ENCODE assay signal across 7 cellular contexts in the genomic region with DNA sequence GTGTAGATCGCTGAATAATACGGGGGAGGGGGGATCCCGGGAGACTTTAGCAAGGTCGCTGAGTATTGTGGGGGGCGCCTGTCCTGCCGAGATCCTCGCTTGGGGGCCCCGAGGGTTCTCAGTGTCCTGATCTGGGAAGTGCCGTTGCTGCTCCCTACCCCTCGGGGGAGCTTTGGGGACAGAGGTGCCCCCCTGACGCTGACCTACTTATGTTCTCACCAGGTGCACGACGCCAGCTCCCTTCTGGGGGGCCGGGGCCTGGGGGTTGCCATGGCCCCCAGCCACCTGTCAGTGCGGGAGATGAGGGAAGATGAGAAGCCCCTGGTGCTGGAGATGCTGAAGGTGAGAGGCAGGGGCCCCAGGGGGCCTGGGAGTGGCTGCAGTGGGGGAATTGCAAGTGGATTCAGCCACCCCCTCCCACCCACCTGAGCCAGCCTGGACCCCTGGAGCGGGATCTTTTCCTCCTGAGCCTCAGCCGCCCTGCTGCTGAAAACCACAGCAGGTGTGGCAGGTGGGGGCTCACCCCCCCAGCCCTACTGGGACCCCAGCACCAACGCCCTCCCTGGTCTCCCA. TPM values are rescaled to one million over a fixed set of nuclear protein-coding genes. Genes with fewer than 3 reads are reported as not detected.
DNase-seq lines count a peak whose midpoint lies in the region; ATAC-seq, FAIRE-seq and TF ChIP-seq lines count a peak whose summit lies in the region.
"Had no signal": no experiment of that assay in that cellular context is flagged by ENCODE, and none has a peak within 500 bp of the region (broad histone marks: within the 10 kb centered on the region; RNA-seq: fewer than 3 reads in every experiment).

No MANE protein-coding gene starts in this region.

- no peak for TF ChIP-seq POLR2A in H1 (IDR thresholded peaks at IDR 0.05; ENCODE audit: control extremely low read depth in 1 of 2, low read depth in 2 of 2, low read length in 2 of 2)

- H3K9me3 ChIP-seq in H1 (ENCODE audit: insufficient read depth in 2 of 2, low read depth in 1 of 2, low read length in 1 of 2) (no peaks in the 10 kb centered on the region), smooth muscle cell (replicated peaks; ENCODE audit: low read depth) (no peaks in the 10 kb centered on the region)

- peaks cover 0 to 10% (median 0%) of the 10 kb centered on the region in 4 experiments; a peak in 2 of 8 replicates for H3K36me3 ChIP-seq in H1 (ENCODE audit: control insufficient read depth in 2 of 4, insufficient read depth in 4 of 4, low read length in 3 of 4)
- no peaks in the 10 kb centered on the region for H3K36me3 ChIP-seq in smooth muscle cell (ENCODE audit: low read depth)

- TF ChIP-seq RAD21 in H1 (IDR thresholded peaks at IDR 0.05 in 1 of 2, conservative IDR thresholded peaks at IDR 0.05 in 1 of 2; ENCODE audit: low read depth in 2 of 2, low read length in 2 of 2): no peak

- H3K27ac ChIP-seq in H1 (ENCODE audit: low read depth, low read length) (peak overlapping the region; percentile 69; the same call in 1 of the 2 replicates), smooth muscle cell (ENCODE audit: low read depth) (peak overlapping the region; percentile 96)

- H2BK20ac ChIP-seq in H1 (ENCODE audit: low read length): no peak overlapping the region

- peaks cover 0 to 6% of the 10 kb centered on the region in 2 experiments for H4K20me1 ChIP-seq in H1 (replicated peaks in 1 of 2; ENCODE audit: control insufficient read depth in 1 of 2, insufficient read depth in 2 of 2, low read length in 2 of 2)
- no peaks in the 10 kb centered on the region for H4K20me1 ChIP-seq in smooth muscle cell (ENCODE audit: low read depth)

- CTCF ChIA-PET in H1 (lab: Charles Lee; ENCODE audit: partially characterized antibody): interaction anchor here (0.7 to 3.9 kb wide), 8 partner anchors 12 to 325 kb away, joined by 3 to 28 read pairs (median 4); no protein-coding TSS in a partner anchor

- H3K4me3 ChIP-seq in H1 (ENCODE audit: extremely low read depth in 1 of 4, insufficient read depth in 2 of 4, low read depth in 3 of 4, low read length in 4 of 4) (peak overlapping the region; percentile 46 to 88 (median 76)), smooth muscle cell (peak overlapping the region; percentile 85)

- H3K14ac ChIP-seq in H1 (ENCODE audit: insufficient read length): no peak overlapping the region

- ATAC-seq in HG02884 (IDR thresholded peaks at IDR 0.05; ENCODE audit: unreplicated experiment): no peak

- H4K91ac ChIP-seq in H1 (replicated peaks; ENCODE audit: insufficient read length, low read length): peak overlapping the region; percentile 30

- H3K23me2 ChIP-seq in H1 (ENCODE audit: low read depth, low read length): peaks cover 11% of the 10 kb centered on the region

- no peak for FAIRE-seq in H1 (lab: Jason Lieb, UNC)
- FAIRE-seq: A204.1 had no signal

- H2AFZ ChIP-seq in H1 (ENCODE audit: low read length): no peak overlapping the region
- no peak overlapping the region for H2AFZ ChIP-seq in smooth muscle cell (ENCODE audit: low read depth)

- WGBS in H1 (ENCODE audit: extremely low coverage in 1 of 2, insufficient coverage in 1 of 2, insufficient read length in 1 of 2, insufficient replicate concordance in 2 of 2, low coverage in 1 of 2, low lambda C conversion rate in 2 of 2, missing lambda C conversion rate in 1 of 2), 2 experiments: 14% methylated on average over 3 of the region's 18 CpGs; no CpG with 5 or more reads in 1 of the 2 experiments
- WGBS in smooth muscle cell (ENCODE audit: low lambda C conversion rate): 6% methylated on average over 11 of the region's 18 CpGs

- H3K23ac ChIP-seq in H1 (ENCODE audit: insufficient read length): no peak overlapping the region

- H2AK5ac ChIP-seq in H1 (ENCODE audit: low read depth, low read length): no peak overlapping the region

- H3K27me3 ChIP-seq in H1 (replicated peaks in 1 of 4; ENCODE audit: control insufficient read depth in 3 of 4, extremely low read depth in 1 of 4, insufficient read depth in 3 of 4, low read length in 3 of 4) (no peaks in the 10 kb centered on the region), smooth muscle cell (ENCODE audit: low read depth) (no peaks in the 10 kb centered on the region)

- H2BK15ac ChIP-seq in H1 (ENCODE audit: low read length): 0 out of 2 replicates have a peak overlapping the region, but pooled peaks have one; percentile 61

- peaks cover 12% of the 10 kb centered on the region for H3F3A ChIP-seq in smooth muscle cell (ENCODE audit: low read depth)

- H3K4me1 ChIP-seq in H1 (replicated peaks in 1 of 4; ENCODE audit: control insufficient read depth in 3 of 4, insufficient read depth in 4 of 4, low read length in 3 of 4) (peaks cover 0 to 50% (median 36%) of the 10 kb centered on the region in 4 experiments; a peak in 6 of 7 replicates), smooth muscle cell (ENCODE audit: low read depth) (peaks cover 32% of the 10 kb centered on the region)

- TF ChIP-seq EP300 in H1 (IDR thresholded peaks at IDR 0.05; ENCODE audit: borderline replicate concordance in 1 of 2, low read depth in 2 of 2, low read length in 2 of 2): no peak

- peak overlapping the region; percentile 78 for H3K4ac ChIP-seq in H1 (replicated peaks; ENCODE audit: insufficient read length, low read depth, low read length)

- TF ChIP-seq CTCF in H1 (IDR thresholded peaks at IDR 0.05; ENCODE audit: control extremely low read depth in 1 of 3, insufficient read depth in 1 of 3, low read depth in 1 of 3, low read length in 3 of 3) (no peak), smooth muscle cell (IDR thresholded peaks at IDR 0.05; ENCODE audit: borderline replicate concordance, insufficient read depth, poor library complexity, severe bottlenecking) (no peak)

- H3K9ac ChIP-seq in H1 (replicated peaks in 1 of 4; ENCODE audit: extremely low read depth in 1 of 4, low read depth in 3 of 4, low read length in 3 of 4): peak overlapping the region in 3 of 4 experiments; percentile 53 to 60 (median 56); a peak in 6 of 7 replicates
- peak overlapping the region; percentile 96 for H3K9ac ChIP-seq in smooth muscle cell (ENCODE audit: low read depth)

- POLR2A ChIA-PET in H1 (lab: Charles Lee; ENCODE audit: partially characterized antibody): interaction anchor here (0.8 to 6.8 kb wide), 15 partner anchors 7 to 162 kb away, joined by 3 to 50 read pairs (median 6); partner anchors contain the start of genes FIZ1, ZNF628 and ZNF865

- peak overlapping the region; percentile 68 to 89 for H3K4me2 ChIP-seq in H1 (ENCODE audit: insufficient read depth in 1 of 2, low read depth in 2 of 2, low read length in 2 of 2)
- H3K4me2 ChIP-seq in smooth muscle cell: peak overlapping the region; percentile 99

- DNase-seq in DMS53 (lab: John Stamatoyannopoulos, UW): peak; percentile 44
- DNase-seq in DMS53 treated with DMSO at 0.1 percent for 48 hours (lab: John Stamatoyannopoulos, UW; ENCODE audit: unreplicated experiment): no peak
- peak in 1 of 2 experiments; percentile 56 for DNase-seq in H1 (ENCODE audit: low read depth in 1 of 2, low spot score in 2 of 2)
- DNase-seq in smooth muscle cell (lab: John Stamatoyannopoulos, UW; ENCODE audit: unreplicated experiment): no peak
- DNase-seq in stimulated activated CD4-positive, alpha-beta T cell treated with anti-CD3 and anti-CD28 coated beads, Interleukin-4, amount 100 ng/mL, for 24 hours: no peak

- H2BK120ac ChIP-seq in H1 (replicated peaks; ENCODE audit: low read depth, low read length): no peak overlapping the region

- peak overlapping the region; percentile 82 for H3K56ac ChIP-seq in H1 (replicated peaks; ENCODE audit: insufficient read length, low read depth, low read length)

- peak overlapping the region; percentile 48 for H3K18ac ChIP-seq in H1 (ENCODE audit: extremely low read depth, low read length)

- H2BK12ac ChIP-seq in H1 (ENCODE audit: low read depth, low read length): peak overlapping the region; percentile 39; the same call in 1 of the 2 replicates

- H2BK5ac ChIP-seq in H1 (ENCODE audit: low read depth, low read length): peak overlapping the region; percentile 87; the same call in 1 of the 2 replicates

- H3K79me2 ChIP-seq in H1 (ENCODE audit: control insufficient read depth in 1 of 2, insufficient read depth in 2 of 2, low read length in 2 of 2) (peaks cover 0 to 5% of the 10 kb centered on the region in 2 experiments; a peak in 1 of 4 replicates), smooth muscle cell (ENCODE audit: low read depth) (peaks cover 7% of the 10 kb centered on the region)

- peak overlapping the region; percentile 87; the same call in 1 of the 2 replicates for H4K8ac ChIP-seq in H1 (ENCODE audit: extremely low read depth, insufficient read depth, low read length)

- H3K79me1 ChIP-seq in H1 (ENCODE audit: low read depth, low read length): peaks cover 4% of the 10 kb centered on the region; the same call in 1 of the 2 replicates

- peak overlapping the region; percentile 68 for H4K5ac ChIP-seq in H1 (ENCODE audit: insufficient read length, low read depth, low read length)

RNA-seq across cellular contexts. Expression of gene NAT14, which starts 0.5 kb away (rescaled TPM):
- 69.1 and 71.2 TPM in 2 replicates for total RNA-seq in H1 (2021; fragmentation: NEBNext Ultra II Directional; extraction: Animal tissue kit (Norgen Biotek cat#: 25700))
- polyA plus RNA-seq in H1 (2011; rRNA removed) (47.1 and 79.5 TPM in 2 replicates), smooth muscle cell (67.5 and 72.1 TPM in 2 replicates)
- polyA plus RNA-seq in H1 (2011; cell fraction: cytosol; rRNA removed): 51.3 TPM
- 132 TPM for polyA plus RNA-seq in H1 (2011; cell fraction: nucleus; rRNA removed)
- 61.3 to 71.3 TPM (median 67.2 TPM) in 4 replicates for polyA plus RNA-seq in H1 (2012, experiment 1 of 2)
- polyA plus RNA-seq in H1 (2012, experiment 2 of 2): 81.6 TPM
- 91.7 TPM for polyA plus RNA-seq in H1 (2013, experiment 1 of 2)
- polyA plus RNA-seq in H1 (2013, experiment 2 of 2): 105 TPM
- 7.1 and 10.9 TPM in 2 replicates for polyA minus RNA-seq in H1 (2011; rRNA and poly(A)+ RNA removed)
- polyA minus RNA-seq in H1 (2011; cell fraction: cytosol; rRNA and poly(A)+ RNA removed): 14.2 TPM
- 14.5 TPM for polyA minus RNA-seq in H1 (2011; cell fraction: nucleus; rRNA and poly(A)+ RNA removed)
- 14.3 and 17.3 TPM in 2 replicates for total RNA-seq in smooth muscle cell

RNA-seq across cellular contexts. Expression of gene SSC5D, which starts 2.7 kb away (rescaled TPM):
- total RNA-seq in H1 (2021; fragmentation: NEBNext Ultra II Directional; extraction: Animal tissue kit (Norgen Biotek cat#: 25700)): 1.7 and 2.3 TPM in 2 replicates
- 0.39 and 0.72 TPM in 2 replicates for polyA plus RNA-seq in H1 (2011; rRNA removed)
- polyA plus RNA-seq in H1 (2011; cell fraction: cytosol; rRNA removed): 0.45 TPM
- 4.1 TPM for polyA plus RNA-seq in H1 (2011; cell fraction: nucleus; rRNA removed)
- 1.2 to 2.6 TPM (median 1.7 TPM) in 4 replicates for polyA plus RNA-seq in H1 (2012, experiment 1 of 2)
- polyA plus RNA-seq in H1 (2012, experiment 2 of 2): 0.63 TPM
- 0.73 TPM for polyA plus RNA-seq in H1 (2013, experiment 1 of 2)
- polyA plus RNA-seq in H1 (2013, experiment 2 of 2): 1.1 TPM
- polyA minus RNA-seq in H1 (2011; rRNA and poly(A)+ RNA removed): 0.29 and 0.54 TPM in 2 replicates
- polyA minus RNA-seq in H1 (2011; cell fraction: cytosol; rRNA and poly(A)+ RNA removed): 1.0 TPM
- polyA minus RNA-seq in H1 (2011; cell fraction: nucleus; rRNA and poly(A)+ RNA removed): 2.8 TPM
- total RNA-seq in smooth muscle cell: 3.0 and 3.8 TPM in 2 replicates
- 11.2 and 13.6 TPM in 2 replicates for polyA plus RNA-seq in smooth muscle cell

RNA-seq across cellular contexts. Expression of gene ZNF628, which starts 9.1 kb away (rescaled TPM):
- total RNA-seq in H1 (2021; fragmentation: NEBNext Ultra II Directional; extraction: Animal tissue kit (Norgen Biotek cat#: 25700)): 10.8 and 12.9 TPM in 2 replicates
- polyA plus RNA-seq in H1 (2011; rRNA removed): 1.7 and 4.5 TPM in 2 replicates
- 1.4 TPM for polyA plus RNA-seq in H1 (2011; cell fraction: cytosol; rRNA removed)
- polyA plus RNA-seq in H1 (2011; cell fraction: nucleus; rRNA removed): 4.4 TPM
- 3.2 to 7.6 TPM (median 6.6 TPM) in 4 replicates for polyA plus RNA-seq in H1 (2012, experiment 1 of 2)
- 4.7 TPM for polyA plus RNA-seq in H1 (2012, experiment 2 of 2)
- polyA plus RNA-seq in H1 (2013, experiment 1 of 2): 6.7 TPM
- polyA plus RNA-seq in H1 (2013, experiment 2 of 2): 7.0 TPM
- polyA minus RNA-seq in H1 (2011; rRNA and poly(A)+ RNA removed): 0.61 and 0.82 TPM in 2 replicates
- 8.8 TPM for polyA minus RNA-seq in H1 (2011; cell fraction: cytosol; rRNA and poly(A)+ RNA removed)
- polyA minus RNA-seq in H1 (2011; cell fraction: nucleus; rRNA and poly(A)+ RNA removed): 7.2 TPM
- total RNA-seq in smooth muscle cell: 2.4 and 2.6 TPM in 2 replicates
- 1.3 and 2.0 TPM in 2 replicates for polyA plus RNA-seq in smooth muscle cell

RNA-seq across cellular contexts. Expression of gene C19orf85, which starts 21.0 kb away (rescaled TPM):
- total RNA-seq in H1 (2021; fragmentation: NEBNext Ultra II Directional; extraction: Animal tissue kit (Norgen Biotek cat#: 25700)): 3.2 and 3.6 TPM in 2 replicates
- polyA plus RNA-seq in H1 (2011; rRNA removed): 2.2 and 3.3 TPM in 2 replicates
- polyA plus RNA-seq in H1 (2011; cell fraction: cytosol; rRNA removed): 1.5 TPM
- 3.0 TPM for polyA plus RNA-seq in H1 (2011; cell fraction: nucleus; rRNA removed)
- polyA plus RNA-seq in H1 (2012, experiment 1 of 2): 1.6 to 3.1 TPM (median 2.6 TPM) in 4 replicates
- polyA plus RNA-seq in H1 (2012, experiment 2 of 2): 2.9 TPM
- 9.1 TPM for polyA plus RNA-seq in H1 (2013, experiment 1 of 2)
- polyA plus RNA-seq in H1 (2013, experiment 2 of 2): 8.6 TPM
- 0.41 and 0.49 TPM in 2 replicates for polyA minus RNA-seq in H1 (2011; rRNA and poly(A)+ RNA removed)
- not detected for polyA minus RNA-seq in H1 (2011; cell fraction: cytosol; rRNA and poly(A)+ RNA removed)
- 2.1 TPM for polyA minus RNA-seq in H1 (2011; cell fraction: nucleus; rRNA and poly(A)+ RNA removed)
- total RNA-seq in smooth muscle cell: not detected in 2 replicates
- polyA plus RNA-seq in smooth muscle cell: not detected in 2 replicates

RNA-seq across cellular contexts. Expression of gene ISOC2, which starts 24.1 kb away (rescaled TPM):
- total RNA-seq in H1 (2021; fragmentation: NEBNext Ultra II Directional; extraction: Animal tissue kit (Norgen Biotek cat#: 25700)): 96.9 and 106 TPM in 2 replicates
- polyA plus RNA-seq in H1 (2011; rRNA removed) (152 and 195 TPM in 2 replicates), smooth muscle cell (37.3 and 61.4 TPM in 2 replicates)
- 149 TPM for polyA plus RNA-seq in H1 (2011; cell fraction: cytosol; rRNA removed)
- 148 TPM for polyA plus RNA-seq in H1 (2011; cell fraction: nucleus; rRNA removed)
- polyA plus RNA-seq in H1 (2012, experiment 1 of 2): 52.8 to 109 TPM (median 103 TPM) in 4 replicates
- 112 TPM for polyA plus RNA-seq in H1 (2012, experiment 2 of 2)
- 63.1 TPM for polyA plus RNA-seq in H1 (2013, experiment 1 of 2)
- 61.5 TPM for polyA plus RNA-seq in H1 (2013, experiment 2 of 2)
- polyA minus RNA-seq in H1 (2011; rRNA and poly(A)+ RNA removed): 22.8 and 24.5 TPM in 2 replicates
- polyA minus RNA-seq in H1 (2011; cell fraction: cytosol; rRNA and poly(A)+ RNA removed): 51.8 TPM
- polyA minus RNA-seq in H1 (2011; cell fraction: nucleus; rRNA and poly(A)+ RNA removed): 69.9 TPM
- total RNA-seq in smooth muscle cell: 47.3 and 56.5 TPM in 2 replicates
